ENCODE assay signal across 23 cellular contexts in the genomic region with DNA sequence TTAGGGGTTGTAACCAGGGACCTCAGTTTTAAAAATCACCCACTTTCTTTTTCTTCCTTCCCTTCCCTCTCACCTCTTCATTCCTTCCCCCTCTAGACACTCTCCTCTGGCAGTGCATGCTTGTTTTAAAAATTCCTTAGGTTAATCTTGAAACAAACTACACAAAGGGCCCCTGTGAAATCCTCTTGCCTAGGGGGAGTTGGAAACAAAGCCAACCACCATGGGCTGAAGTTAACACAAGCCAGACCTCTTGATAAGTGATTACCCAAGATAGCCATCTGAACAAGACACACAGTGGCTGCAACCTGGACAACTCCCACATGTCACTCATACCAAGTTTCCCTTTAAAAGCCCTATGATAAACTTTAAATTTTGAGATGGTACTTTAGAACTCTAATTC.
"Had no signal": no experiment of that assay in that cellular context is flagged by ENCODE, and none has a peak within 500 bp of the region (broad histone marks: within the 10 kb centered on the region; RNA-seq: fewer than 3 reads in every experiment).

No MANE protein-coding gene starts in this region.

- FAIRE-seq: colon, endothelial cell of umbilical vein, keratinocyte had no signal

- H3K4me1 ChIP-seq: esophagus muscularis mucosa, gastrocnemius medialis, left lung, lower lobe of right lung had no signal

- H2AFZ ChIP-seq: hepatocyte had no signal

- ATAC-seq: gastrocnemius medialis, left cardiac atrium, left lung, left ventricle myocardium superior, lower lobe of right lung, mucosa of descending colon had no signal

- H3K36me3 ChIP-seq: esophagus muscularis mucosa, gastrocnemius medialis, left lung, lower lobe of right lung had no signal

- H3K27ac ChIP-seq: coronary artery, dorsolateral prefrontal cortex, esophagus muscularis mucosa, gastrocnemius medialis, hepatocyte, left lung, lower lobe of right lung had no signal

- H3K4me3 ChIP-seq: coronary artery, dorsolateral prefrontal cortex, esophagus muscularis mucosa, gastrocnemius medialis, hepatocyte, left lung, lower lobe of right lung, mucosa of descending colon had no signal

- H3K79me2 ChIP-seq: hepatocyte had no signal

- H3K9me3 ChIP-seq: gastrocnemius medialis, left lung, lower lobe of right lung, mucosa of descending colon had no signal

- H3K27me3 ChIP-seq: esophagus muscularis mucosa, gastrocnemius medialis, hepatocyte, left lung had no signal

- DNase-seq: dermis blood vessel endothelial cell; dorsolateral prefrontal cortex; effector CD4-positive, alpha-beta T cell; effector memory CD4-positive, alpha-beta T cell; foreskin melanocyte; gastrocnemius medialis; glutamatergic neuron; head of caudate nucleus; hypothalamus; immature natural killer cell; left cardiac atrium; left lung; left ventricle myocardium superior; lower lobe of right lung; mesenchymal stem cell; mucosa of descending colon; naive B cell had no signal

- H3K4me2 ChIP-seq: hepatocyte had no signal
